Comparison of ENCODE assay signal across 1 cellular context in the genomic region with DNA sequence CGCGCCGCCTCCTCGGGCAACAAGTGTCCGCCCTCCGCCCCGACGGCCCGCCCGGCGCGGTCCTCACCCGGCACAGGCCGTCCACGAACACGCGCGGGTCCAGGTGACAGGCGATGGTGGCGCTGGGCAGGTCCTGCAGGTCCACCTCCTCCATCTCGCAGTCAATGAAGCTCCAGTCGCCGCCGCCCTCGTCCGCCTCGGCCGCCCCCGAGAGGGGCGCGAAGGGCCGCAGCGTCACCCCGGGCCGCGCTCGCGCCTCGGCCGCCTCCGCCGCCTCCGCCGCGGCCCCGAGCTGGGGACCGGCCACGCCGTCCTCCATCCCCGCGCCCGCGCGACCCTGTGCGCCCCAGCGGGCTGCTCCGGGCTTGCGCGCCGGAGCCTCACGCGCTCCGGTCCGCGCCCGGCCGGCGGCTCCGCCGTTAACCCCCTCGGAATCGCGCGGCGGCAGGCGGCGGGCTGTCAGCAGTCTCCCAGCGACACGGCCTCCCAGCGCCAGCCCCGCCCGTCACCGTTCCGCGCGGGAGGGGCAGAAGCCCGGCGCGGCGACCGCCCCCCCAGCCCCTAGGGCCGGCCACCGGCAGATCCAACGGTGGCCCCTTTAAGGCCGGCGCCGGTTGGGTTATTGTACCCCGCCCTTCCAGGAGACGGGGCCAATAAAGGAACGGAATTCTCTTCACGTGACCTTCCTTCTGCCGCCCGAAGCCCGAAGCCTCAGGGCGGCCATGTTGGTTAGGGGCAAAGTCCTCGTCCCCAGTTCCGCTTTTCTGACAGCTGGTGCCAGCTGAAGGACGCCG.
A peak's percentile ranks its signal among the peaks of the same experiment; 100 is the strongest.
TF ChIP-seq lines count a peak whose summit lies in the region.

Gene RCAN1 (minus strand): TSS at position 421 of the 794 bp plus-strand sequence. CDS start 102 bp downstream, at position 319.

TF ChIP-seq in GM12878, 131 proteins besides CTCF, POLR2A, EP300 and RAD21 (continued from another document and continues in another):
- TF ChIP-seq, protein P1, sequence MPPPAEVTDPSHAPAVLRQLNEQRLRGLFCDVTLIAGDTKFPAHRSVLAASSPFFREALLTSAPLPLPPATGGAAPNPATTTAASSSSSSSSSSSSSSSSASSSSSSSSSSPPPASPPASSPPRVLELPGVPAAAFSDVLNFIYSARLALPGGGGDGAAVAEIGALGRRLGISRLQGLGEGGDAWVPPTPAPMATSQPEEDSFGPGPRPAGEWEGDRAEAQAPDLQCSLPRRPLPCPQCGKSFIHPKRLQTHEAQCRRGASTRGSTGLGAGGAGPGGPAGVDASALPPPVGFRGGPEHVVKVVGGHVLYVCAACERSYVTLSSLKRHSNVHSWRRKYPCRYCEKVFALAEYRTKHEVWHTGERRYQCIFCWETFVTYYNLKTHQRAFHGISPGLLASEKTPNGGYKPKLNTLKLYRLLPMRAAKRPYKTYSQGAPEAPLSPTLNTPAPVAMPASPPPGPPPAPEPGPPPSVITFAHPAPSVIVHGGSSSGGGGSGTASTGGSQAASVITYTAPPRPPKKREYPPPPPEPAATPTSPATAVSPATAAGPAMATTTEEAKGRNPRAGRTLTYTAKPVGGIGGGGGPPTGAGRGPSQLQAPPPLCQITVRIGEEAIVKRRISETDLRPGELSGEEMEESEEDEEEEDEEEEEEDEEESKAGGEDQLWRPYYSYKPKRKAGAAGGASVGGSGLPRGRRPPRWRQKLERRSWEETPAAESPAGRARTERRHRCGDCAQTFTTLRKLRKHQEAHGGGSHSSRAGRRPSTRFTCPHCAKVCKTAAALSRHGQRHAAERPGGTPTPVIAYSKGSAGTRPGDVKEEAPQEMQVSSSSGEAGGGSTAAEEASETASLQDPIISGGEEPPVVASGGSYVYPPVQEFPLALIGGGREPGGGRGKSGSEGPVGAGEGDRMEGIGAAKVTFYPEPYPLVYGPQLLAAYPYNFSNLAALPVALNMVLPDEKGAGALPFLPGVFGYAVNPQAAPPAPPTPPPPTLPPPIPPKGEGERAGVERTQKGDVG (CRISPR knock-in tag; IDR thresholded peaks at IDR 0.05), result no peak
- TF ChIP-seq DPF2 (IDR thresholded peaks at IDR 0.05) (peak; percentile 71), BCL11A (IDR thresholded peaks at IDR 0.05; ENCODE audit: low read depth, low read length) (no peak; the same call in 1 of the 2 replicates), E2F4 (IDR thresholded peaks at IDR 0.05; ENCODE audit: low read depth, low read length) (no peak), BHLHE40 (IDR thresholded peaks at IDR 0.05; ENCODE audit: borderline replicate concordance in 1 of 2, low read depth in 2 of 2, low read length in 1 of 2) (peak; percentile 26 to 74; a peak in 2 of 4 replicates), STAT3 (IDR thresholded peaks at IDR 0.05; ENCODE audit: low read depth, low read length) (no peak), SIN3A (IDR thresholded peaks at IDR 0.05; ENCODE audit: low read depth, low read length) (peak; percentile 96), HDAC2 (IDR thresholded peaks at IDR 0.05) (no peak), SMC3 (IDR thresholded peaks at IDR 0.05; ENCODE audit: borderline replicate concordance, low read length) (no peak), PAX8 (IDR thresholded peaks at IDR 0.05) (no peak), ZZZ3 (IDR thresholded peaks at IDR 0.05; ENCODE audit: control insufficient read depth, insufficient read length, low read depth) (no peak), MYB (IDR thresholded peaks at IDR 0.05; ENCODE audit: borderline replicate concordance, low read depth, low read length) (peak; percentile 19; the same call in 1 of the 2 replicates), HCFC1 (IDR thresholded peaks at IDR 0.05; ENCODE audit: low read length) (peak; percentile 89), BMI1 (IDR thresholded peaks at IDR 0.05; ENCODE audit: borderline replicate concordance) (no peak), SMAD5 (IDR thresholded peaks at IDR 0.05; ENCODE audit: low read depth) (no peak), POLR2AphosphoS2 (IDR thresholded peaks at IDR 0.05; ENCODE audit: low read depth, low read length) (no peak), RUNX3 (IDR thresholded peaks at IDR 0.05; ENCODE audit: low read length) (peak; percentile 54), STAT1 (conservative IDR thresholded peaks at IDR 0.05) (peak; percentile 83), NFXL1 (IDR thresholded peaks at IDR 0.05; ENCODE audit: borderline replicate concordance) (no peak), SREBF2 (IDR thresholded peaks at IDR 0.05; ENCODE audit: low read length) (no peak), KAT2A (conservative IDR thresholded peaks at IDR 0.05; ENCODE audit: control insufficient read depth, low read depth, low read length) (no peak), SRF (IDR thresholded peaks at IDR 0.05; ENCODE audit: low read depth in 2 of 2, low read length in 2 of 2) (peak in 1 of 2 experiments; percentile 45; a peak in 2 of 4 replicates), CBX3 (IDR thresholded peaks at IDR 0.05; ENCODE audit: borderline replicate concordance, low read depth) (no peak), SPI1 (IDR thresholded peaks at IDR 0.05; ENCODE audit: borderline replicate concordance, insufficient read depth, low read depth, low read length) (peak; percentile 99), MEF2A (IDR thresholded peaks at IDR 0.05; ENCODE audit: insufficient read depth, low read depth, low read length) (no peak), GATAD2B (conservative IDR thresholded peaks at IDR 0.05; ENCODE audit: low read depth) (peak; percentile 62; the same call in 1 of the 2 replicates), CREB1 (IDR thresholded peaks at IDR 0.05; ENCODE audit: low read depth) (peak; percentile 56; the same call in 1 of the 2 replicates), LARP7 (IDR thresholded peaks at IDR 0.05) (peak; percentile 77), TAF1 (IDR thresholded peaks at IDR 0.05; ENCODE audit: borderline replicate concordance, low read depth, low read length) (no peak; the same call in 1 of the 2 replicates), IKZF1 (conservative IDR thresholded peaks at IDR 0.05) (peak; percentile 95), ZSCAN29 (IDR thresholded peaks at IDR 0.05) (no peak), POLR2AphosphoS5 (IDR thresholded peaks at IDR 0.05; ENCODE audit: low read length) (no peak)
- TF ChIP-seq, protein P2, sequence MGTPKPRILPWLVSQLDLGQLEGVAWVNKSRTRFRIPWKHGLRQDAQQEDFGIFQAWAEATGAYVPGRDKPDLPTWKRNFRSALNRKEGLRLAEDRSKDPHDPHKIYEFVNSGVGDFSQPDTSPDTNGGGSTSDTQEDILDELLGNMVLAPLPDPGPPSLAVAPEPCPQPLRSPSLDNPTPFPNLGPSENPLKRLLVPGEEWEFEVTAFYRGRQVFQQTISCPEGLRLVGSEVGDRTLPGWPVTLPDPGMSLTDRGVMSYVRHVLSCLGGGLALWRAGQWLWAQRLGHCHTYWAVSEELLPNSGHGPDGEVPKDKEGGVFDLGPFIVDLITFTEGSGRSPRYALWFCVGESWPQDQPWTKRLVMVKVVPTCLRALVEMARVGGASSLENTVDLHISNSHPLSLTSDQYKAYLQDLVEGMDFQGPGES (IDR thresholded peaks at IDR 0.05), result no peak
- TF ChIP-seq, protein P3, sequence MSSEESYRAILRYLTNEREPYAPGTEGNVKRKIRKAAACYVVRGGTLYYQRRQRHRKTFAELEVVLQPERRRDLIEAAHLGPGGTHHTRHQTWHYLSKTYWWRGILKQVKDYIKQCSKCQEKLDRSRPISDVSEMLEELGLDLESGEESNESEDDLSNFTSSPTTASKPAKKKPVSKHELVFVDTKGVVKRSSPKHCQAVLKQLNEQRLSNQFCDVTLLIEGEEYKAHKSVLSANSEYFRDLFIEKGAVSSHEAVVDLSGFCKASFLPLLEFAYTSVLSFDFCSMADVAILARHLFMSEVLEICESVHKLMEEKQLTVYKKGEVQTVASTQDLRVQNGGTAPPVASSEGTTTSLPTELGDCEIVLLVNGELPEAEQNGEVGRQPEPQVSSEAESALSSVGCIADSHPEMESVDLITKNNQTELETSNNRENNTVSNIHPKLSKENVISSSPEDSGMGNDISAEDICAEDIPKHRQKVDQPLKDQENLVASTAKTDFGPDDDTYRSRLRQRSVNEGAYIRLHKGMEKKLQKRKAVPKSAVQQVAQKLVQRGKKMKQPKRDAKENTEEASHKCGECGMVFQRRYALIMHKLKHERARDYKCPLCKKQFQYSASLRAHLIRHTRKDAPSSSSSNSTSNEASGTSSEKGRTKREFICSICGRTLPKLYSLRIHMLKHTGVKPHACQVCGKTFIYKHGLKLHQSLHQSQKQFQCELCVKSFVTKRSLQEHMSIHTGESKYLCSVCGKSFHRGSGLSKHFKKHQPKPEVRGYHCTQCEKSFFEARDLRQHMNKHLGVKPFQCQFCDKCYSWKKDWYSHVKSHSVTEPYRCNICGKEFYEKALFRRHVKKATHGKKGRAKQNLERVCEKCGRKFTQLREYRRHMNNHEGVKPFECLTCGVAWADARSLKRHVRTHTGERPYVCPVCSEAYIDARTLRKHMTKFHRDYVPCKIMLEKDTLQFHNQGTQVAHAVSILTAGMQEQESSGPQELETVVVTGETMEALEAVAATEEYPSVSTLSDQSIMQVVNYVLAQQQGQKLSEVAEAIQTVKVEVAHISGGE (CRISPR knock-in tag; IDR thresholded peaks at IDR 0.05), result peak; percentile 80
- TF ChIP-seq, protein P4, sequence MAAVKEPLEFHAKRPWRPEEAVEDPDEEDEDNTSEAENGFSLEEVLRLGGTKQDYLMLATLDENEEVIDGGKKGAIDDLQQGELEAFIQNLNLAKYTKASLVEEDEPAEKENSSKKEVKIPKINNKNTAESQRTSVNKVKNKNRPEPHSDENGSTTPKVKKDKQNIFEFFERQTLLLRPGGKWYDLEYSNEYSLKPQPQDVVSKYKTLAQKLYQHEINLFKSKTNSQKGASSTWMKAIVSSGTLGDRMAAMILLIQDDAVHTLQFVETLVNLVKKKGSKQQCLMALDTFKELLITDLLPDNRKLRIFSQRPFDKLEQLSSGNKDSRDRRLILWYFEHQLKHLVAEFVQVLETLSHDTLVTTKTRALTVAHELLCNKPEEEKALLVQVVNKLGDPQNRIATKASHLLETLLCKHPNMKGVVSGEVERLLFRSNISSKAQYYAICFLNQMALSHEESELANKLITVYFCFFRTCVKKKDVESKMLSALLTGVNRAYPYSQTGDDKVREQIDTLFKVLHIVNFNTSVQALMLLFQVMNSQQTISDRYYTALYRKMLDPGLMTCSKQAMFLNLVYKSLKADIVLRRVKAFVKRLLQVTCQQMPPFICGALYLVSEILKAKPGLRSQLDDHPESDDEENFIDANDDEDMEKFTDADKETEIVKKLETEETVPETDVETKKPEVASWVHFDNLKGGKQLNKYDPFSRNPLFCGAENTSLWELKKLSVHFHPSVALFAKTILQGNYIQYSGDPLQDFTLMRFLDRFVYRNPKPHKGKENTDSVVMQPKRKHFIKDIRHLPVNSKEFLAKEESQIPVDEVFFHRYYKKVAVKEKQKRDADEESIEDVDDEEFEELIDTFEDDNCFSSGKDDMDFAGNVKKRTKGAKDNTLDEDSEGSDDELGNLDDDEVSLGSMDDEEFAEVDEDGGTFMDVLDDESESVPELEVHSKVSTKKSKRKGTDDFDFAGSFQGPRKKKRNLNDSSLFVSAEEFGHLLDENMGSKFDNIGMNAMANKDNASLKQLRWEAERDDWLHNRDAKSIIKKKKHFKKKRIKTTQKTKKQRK (IDR thresholded peaks at IDR 0.05; ENCODE audit: low read depth, low read length), result no peak
- TF ChIP-seq, protein P5, sequence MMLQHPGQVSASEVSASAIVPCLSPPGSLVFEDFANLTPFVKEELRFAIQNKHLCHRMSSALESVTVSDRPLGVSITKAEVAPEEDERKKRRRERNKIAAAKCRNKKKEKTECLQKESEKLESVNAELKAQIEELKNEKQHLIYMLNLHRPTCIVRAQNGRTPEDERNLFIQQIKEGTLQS (IDR thresholded peaks at IDR 0.05; ENCODE audit: borderline replicate concordance, extremely low read depth, low read depth, low read length), result peak; percentile 90
- TF ChIP-seq, protein P6, sequence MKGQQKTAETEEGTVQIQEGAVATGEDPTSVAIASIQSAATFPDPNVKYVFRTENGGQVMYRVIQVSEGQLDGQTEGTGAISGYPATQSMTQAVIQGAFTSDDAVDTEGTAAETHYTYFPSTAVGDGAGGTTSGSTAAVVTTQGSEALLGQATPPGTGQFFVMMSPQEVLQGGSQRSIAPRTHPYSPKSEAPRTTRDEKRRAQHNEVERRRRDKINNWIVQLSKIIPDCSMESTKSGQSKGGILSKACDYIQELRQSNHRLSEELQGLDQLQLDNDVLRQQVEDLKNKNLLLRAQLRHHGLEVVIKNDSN (IDR thresholded peaks at IDR 0.05; ENCODE audit: borderline replicate concordance, extremely low read length, insufficient read depth, low read depth, low read length), result peak; percentile 95
- TF ChIP-seq, protein P7, sequence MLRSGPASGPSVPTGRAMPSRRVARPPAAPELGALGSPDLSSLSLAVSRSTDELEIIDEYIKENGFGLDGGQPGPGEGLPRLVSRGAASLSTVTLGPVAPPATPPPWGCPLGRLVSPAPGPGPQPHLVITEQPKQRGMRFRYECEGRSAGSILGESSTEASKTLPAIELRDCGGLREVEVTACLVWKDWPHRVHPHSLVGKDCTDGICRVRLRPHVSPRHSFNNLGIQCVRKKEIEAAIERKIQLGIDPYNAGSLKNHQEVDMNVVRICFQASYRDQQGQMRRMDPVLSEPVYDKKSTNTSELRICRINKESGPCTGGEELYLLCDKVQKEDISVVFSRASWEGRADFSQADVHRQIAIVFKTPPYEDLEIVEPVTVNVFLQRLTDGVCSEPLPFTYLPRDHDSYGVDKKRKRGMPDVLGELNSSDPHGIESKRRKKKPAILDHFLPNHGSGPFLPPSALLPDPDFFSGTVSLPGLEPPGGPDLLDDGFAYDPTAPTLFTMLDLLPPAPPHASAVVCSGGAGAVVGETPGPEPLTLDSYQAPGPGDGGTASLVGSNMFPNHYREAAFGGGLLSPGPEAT (IDR thresholded peaks at IDR 0.05; ENCODE audit: low read depth), result peak; percentile 98
- TF ChIP-seq, protein P8, sequence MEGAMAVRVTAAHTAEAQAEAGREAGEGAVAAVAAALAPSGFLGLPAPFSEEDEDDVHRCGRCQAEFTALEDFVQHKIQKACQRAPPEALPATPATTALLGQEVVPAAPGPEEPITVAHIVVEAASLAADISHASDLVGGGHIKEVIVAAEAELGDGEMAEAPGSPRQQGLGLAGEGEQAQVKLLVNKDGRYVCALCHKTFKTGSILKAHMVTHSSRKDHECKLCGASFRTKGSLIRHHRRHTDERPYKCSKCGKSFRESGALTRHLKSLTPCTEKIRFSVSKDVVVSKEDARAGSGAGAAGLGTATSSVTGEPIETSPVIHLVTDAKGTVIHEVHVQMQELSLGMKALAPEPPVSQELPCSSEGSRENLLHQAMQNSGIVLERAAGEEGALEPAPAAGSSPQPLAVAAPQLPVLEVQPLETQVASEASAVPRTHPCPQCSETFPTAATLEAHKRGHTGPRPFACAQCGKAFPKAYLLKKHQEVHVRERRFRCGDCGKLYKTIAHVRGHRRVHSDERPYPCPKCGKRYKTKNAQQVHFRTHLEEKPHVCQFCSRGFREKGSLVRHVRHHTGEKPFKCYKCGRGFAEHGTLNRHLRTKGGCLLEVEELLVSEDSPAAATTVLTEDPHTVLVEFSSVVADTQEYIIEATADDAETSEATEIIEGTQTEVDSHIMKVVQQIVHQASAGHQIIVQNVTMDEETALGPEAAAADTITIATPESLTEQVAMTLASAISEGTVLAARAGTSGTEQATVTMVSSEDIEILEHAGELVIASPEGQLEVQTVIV (IDR thresholded peaks at IDR 0.05; ENCODE audit: borderline replicate concordance, partially characterized antibody), result peak; percentile 90
